In genomic region chr22:48372395-48372794, GRCh38 we compare ENCODE assay signal across 25 cellular contexts.
"Had no signal": no experiment of that assay in that cellular context is flagged by ENCODE, and none has a peak within 500 bp of the region (broad histone marks: within the 10 kb centered on the region; RNA-seq: fewer than 3 reads in every experiment).

No MANE protein-coding gene starts in this region.

- H3K4me1 ChIP-seq: adrenal gland, SJCRH30 had no signal

- H3K9me2 ChIP-seq: SK-N-SH had no signal

- H3K9me3 Mint-ChIP-seq: activated naive CD8-positive, alpha-beta T cell treated with anti-CD3 and anti-CD28 coated beads, Interleukin-2, amount 10 ng/mL, durations not matched to agents 7 days and 5 days; activated T-helper 17 cell treated with anti-CD3 and anti-CD28 coated beads, Interleukin-2, amount 50 U/mL, for 72 hours had no signal

- DNase-seq: activated CD4-positive, alpha-beta T cell treated with anti-CD3 and anti-CD28 coated beads for 4 hours; activated CD8-positive, alpha-beta memory T cell treated with anti-CD3 and anti-CD28 coated beads, Interleukin-2, amount 10 ng/mL, durations not matched to agents 7 days and 5 days; activated CD8-positive, alpha-beta T cell treated with anti-CD3 and anti-CD28 coated beads, Interleukin-2, amount 10 ng/mL, durations not matched to agents 7 days and 5 days; activated naive CD4-positive, alpha-beta T cell treated with anti-CD3 and anti-CD28 coated beads, Interleukin-2, amount 50 U/mL, for 16 hours; activated naive CD8-positive, alpha-beta T cell treated with anti-CD3 and anti-CD28 coated beads, Interleukin-2, amount 10 ng/mL, durations not matched to agents 7 days and 5 days; activated T-cell treated with anti-CD3 and anti-CD28 coated beads, Interleukin-2, amount 50 U/mL, for 48 hours; adrenal gland; anterior cingulate cortex; NCI-H1092 treated with DMSO at 0.1 percent for 48 hours; NCI-H1436; NCI-H1694 treated with DMSO at 0.1 percent for 48 hours; NCI-H2029 treated with DMSO at 0.1 percent for 48 hours; NCI-H345; NCI-H510A; NCI-H526 treated with DMSO at 0.1 percent for 48 hours; NCI-H82; RPMI8226; SJCRH30; SK-N-SH; T-helper 1 cell had no signal

- H3K36me3 Mint-ChIP-seq: activated CD8-positive, alpha-beta memory T cell treated with anti-CD3 and anti-CD28 coated beads, Interleukin-2, amount 10 ng/mL, durations not matched to agents 7 days and 5 days; activated naive CD8-positive, alpha-beta T cell treated with anti-CD3 and anti-CD28 coated beads, Interleukin-2, amount 10 ng/mL, durations not matched to agents 7 days and 5 days had no signal

- H3K27ac ChIP-seq: adrenal gland, KMS-11, SJCRH30, VCaP had no signal

- H3K9me3 ChIP-seq: adrenal gland, SJCRH30, SK-N-SH had no signal

- H3K9ac ChIP-seq: KMS-11, SK-N-SH had no signal

- H3K27me3 ChIP-seq: adrenal gland had no signal

- H3K36me3 ChIP-seq: adrenal gland, SJCRH30 had no signal

- ATAC-seq: activated CD8-positive, alpha-beta memory T cell treated with anti-CD3 and anti-CD28 coated beads, Interleukin-2, amount 10 ng/mL, durations not matched to agents 7 days and 5 days; activated CD8-positive, alpha-beta T cell treated with anti-CD3 and anti-CD28 coated beads, Interleukin-2, amount 10 ng/mL, durations not matched to agents 7 days and 5 days; activated T-helper 17 cell treated with anti-CD3 and anti-CD28 coated beads, Interleukin-2, amount 50 U/mL, for 72 hours; Panc1; Right ventricle myocardium inferior had no signal

- H3K27me3 Mint-ChIP-seq: activated CD8-positive, alpha-beta memory T cell treated with anti-CD3 and anti-CD28 coated beads, Interleukin-2, amount 10 ng/mL, durations not matched to agents 7 days and 5 days had no signal

- H3K4me3 Mint-ChIP-seq: activated CD8-positive, alpha-beta memory T cell treated with anti-CD3 and anti-CD28 coated beads, Interleukin-2, amount 10 ng/mL, durations not matched to agents 7 days and 5 days; activated CD8-positive, alpha-beta T cell treated with anti-CD3 and anti-CD28 coated beads, Interleukin-2, amount 10 ng/mL, durations not matched to agents 7 days and 5 days; activated naive CD8-positive, alpha-beta T cell treated with anti-CD3 and anti-CD28 coated beads, Interleukin-2, amount 10 ng/mL, durations not matched to agents 7 days and 5 days; activated T-helper 17 cell treated with anti-CD3 and anti-CD28 coated beads, Interleukin-2, amount 50 U/mL, for 72 hours had no signal

- H3K4me3 ChIP-seq: adrenal gland, SJCRH30 had no signal

- H3K4me1 Mint-ChIP-seq: activated CD8-positive, alpha-beta memory T cell treated with anti-CD3 and anti-CD28 coated beads, Interleukin-2, amount 10 ng/mL, durations not matched to agents 7 days and 5 days; activated naive CD8-positive, alpha-beta T cell treated with anti-CD3 and anti-CD28 coated beads, Interleukin-2, amount 10 ng/mL, durations not matched to agents 7 days and 5 days; activated T-helper 17 cell treated with anti-CD3 and anti-CD28 coated beads, Interleukin-2, amount 50 U/mL, for 72 hours had no signal

- H3K27ac Mint-ChIP-seq: activated CD8-positive, alpha-beta memory T cell treated with anti-CD3 and anti-CD28 coated beads, Interleukin-2, amount 10 ng/mL, durations not matched to agents 7 days and 5 days; activated CD8-positive, alpha-beta T cell treated with anti-CD3 and anti-CD28 coated beads, Interleukin-2, amount 10 ng/mL, durations not matched to agents 7 days and 5 days; activated naive CD8-positive, alpha-beta T cell treated with anti-CD3 and anti-CD28 coated beads, Interleukin-2, amount 10 ng/mL, durations not matched to agents 7 days and 5 days; activated T-helper 17 cell treated with anti-CD3 and anti-CD28 coated beads, Interleukin-2, amount 50 U/mL, for 72 hours had no signal

- H3K4me2 ChIP-seq: KMS-11, SK-N-SH had no signal
